ENCODE assay signal across 8 cellular contexts in the genomic region with DNA sequence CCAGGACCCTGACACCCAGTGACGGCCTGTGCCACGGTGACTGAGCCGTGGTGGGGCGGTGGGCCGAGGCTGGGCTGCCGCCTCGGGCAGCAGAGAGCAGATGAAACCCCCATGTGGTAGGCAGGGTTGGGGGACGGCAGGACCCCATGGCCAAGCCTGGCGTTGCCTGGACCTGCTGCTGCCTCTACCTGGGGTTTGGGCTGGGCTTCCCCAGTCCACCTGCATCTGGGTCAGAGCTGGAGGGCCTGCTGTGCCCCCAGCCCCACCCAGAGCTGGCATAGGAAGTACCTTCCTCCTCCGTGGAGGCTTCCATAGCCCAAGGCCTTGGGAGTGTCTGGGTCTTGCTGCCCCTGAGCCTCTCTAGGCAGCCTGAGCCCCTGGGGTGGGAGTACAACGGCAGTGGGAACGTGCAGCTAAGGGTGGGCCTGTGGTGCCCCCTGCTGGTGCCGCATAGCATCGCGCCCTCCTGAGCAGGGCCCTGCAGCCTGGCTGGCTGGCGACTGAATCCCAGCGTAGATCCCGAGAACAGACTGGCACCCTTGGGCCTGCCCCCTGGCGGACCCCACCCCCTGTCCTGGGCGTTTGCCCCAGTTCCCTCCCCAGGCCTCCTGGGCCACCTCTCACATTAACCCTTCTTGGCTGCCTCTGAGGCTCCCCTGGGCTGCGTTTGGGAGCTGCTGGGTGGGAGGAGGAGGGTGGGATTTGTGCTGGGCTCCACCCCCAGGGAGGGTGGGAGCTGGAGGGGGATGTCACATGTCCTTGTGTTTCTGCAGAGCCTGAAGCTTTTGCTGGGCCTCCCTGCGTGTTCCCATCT. TPM values are rescaled to one million over a fixed set of nuclear protein-coding genes. Genes with fewer than 3 reads are reported as not detected.
DNase-seq lines count a peak whose midpoint lies in the region; ATAC-seq and TF ChIP-seq lines count a peak whose summit lies in the region.

No MANE protein-coding gene starts in this region.

- peak; percentile 98 for TF ChIP-seq CTCF in OCI-LY7 (conservative IDR thresholded peaks at IDR 0.05; ENCODE audit: low read length)

- intact Hi-C loops in OCI-LY7 (cut with micrococcal nuclease; ENCODE audit: unreplicated experiment): loop anchor here (1.0 to 2.0 kb wide), 2 partner anchors 26 to 71 kb away; partner anchors contain the start of gene TBC1D24

- DNase-seq in ELF-1 (ENCODE audit: low read depth, low spot score): peak; percentile 96
- DNase-seq in HT1080 (ENCODE audit: low read depth): peak; percentile 72
- peak; percentile 83 for DNase-seq in OCI-LY7 (ENCODE audit: low spot score)
- DNase-seq in activated T-cell treated with anti-CD3 and anti-CD28 coated beads for 48 hours (ENCODE audit: low read depth): peak; percentile 76
- DNase-seq in myocyte (ENCODE audit: low read depth): peak; percentile 69
- peak; percentile 64 to 65 for DNase-seq in stimulated activated CD8-positive, alpha-beta memory T cell treated with anti-CD3 and anti-CD28 coated beads, Interleukin-7, amount 100 ng/mL, for 1 hour (ENCODE audit: low read depth in 2 of 2)

- no peaks in the 10 kb centered on the region for H3K9me2 ChIP-seq in OCI-LY7 (ENCODE audit: insufficient read depth, low read length)

- no TSS peak for BruUV-seq in OCI-LY7 (replicated peaks; lab: Mats Ljungman, UMichigan)

- H2AFZ ChIP-seq in OCI-LY7 (ENCODE audit: low read length): no peak overlapping the region

- CTCF ChIA-PET in OCI-LY7 (lab: Charles Lee; ENCODE audit: unreplicated experiment): no interaction called here

- H3K36me3 ChIP-seq in OCI-LY7 (ENCODE audit: insufficient read depth, low read length): peaks cover 37% of the 10 kb centered on the region

- POLR2A ChIA-PET in OCI-LY7 (lab: Charles Lee): interaction anchor here (1.0 kb wide), 1 partner anchor 31 kb away, joined by 3 read pairs; no protein-coding TSS in a partner anchor

- H3K4me1 ChIP-seq in OCI-LY7 (ENCODE audit: insufficient read depth, low read length, poor library complexity, severe bottlenecking): peaks cover 10% of the 10 kb centered on the region

- no peak overlapping the region for H3K4me3 ChIP-seq in OCI-LY7 (ENCODE audit: low read depth, low read length, poor library complexity, severe bottlenecking)

- H3K79me2 ChIP-seq in OCI-LY7 (ENCODE audit: insufficient read depth, low read depth, low read length): no peaks in the 10 kb centered on the region

- peak overlapping the region; percentile 44; the same call in 1 of the 2 replicates for H3K4me2 ChIP-seq in OCI-LY7 (ENCODE audit: low read length)

- no peaks in the 10 kb centered on the region for H4K20me1 ChIP-seq in OCI-LY7 (ENCODE audit: insufficient read depth, low read length)

- H3K27ac ChIP-seq in OCI-LY7 (ENCODE audit: low read depth, low read length, poor library complexity, severe bottlenecking): no peak overlapping the region

- ATAC-seq in esophagus mucosa (peak; percentile 67), HG02981 (IDR thresholded peaks at IDR 0.05; ENCODE audit: unreplicated experiment) (no peak)

- H3K9me3 ChIP-seq in OCI-LY7 (ENCODE audit: low read length): no peaks in the 10 kb centered on the region

RNA-seq across cellular contexts. Expression of gene ATP6V0C, which starts 12.6 kb away (rescaled TPM):
- total RNA-seq in HT1080 (2014; rRNA removed; shearing (Covaris generic)): 35.8 and 147 TPM in 2 replicates
- polyA plus RNA-seq in HT1080 (2015; cell fraction: cytosol; rRNA removed): 379 and 398 TPM in 2 replicates
- polyA plus RNA-seq in HT1080 (2015; cell fraction: nucleus; rRNA removed): 138 and 144 TPM in 2 replicates
- 15.0 and 16.4 TPM in 2 replicates for total RNA-seq in OCI-LY7 (2014; rRNA removed; shearing (Covaris generic))
- total RNA-seq in OCI-LY7 (2022): 87.4 and 94.3 TPM in 2 replicates
- 205 TPM for total RNA-seq in esophagus mucosa
- 50.9 and 59.2 TPM in 2 replicates for total RNA-seq in myocyte
- 273 TPM for polyA plus RNA-seq in myocyte (2012)

RNA-seq across cellular contexts. Expression of gene AMDHD2, which starts 19.0 kb away (rescaled TPM):
- 40.4 and 44.9 TPM in 2 replicates for total RNA-seq in HT1080 (2014; rRNA removed; shearing (Covaris generic))
- 19.6 and 22.1 TPM in 2 replicates for polyA plus RNA-seq in HT1080 (2015; cell fraction: cytosol; rRNA removed)
- polyA plus RNA-seq in HT1080 (2015; cell fraction: nucleus; rRNA removed): 112 and 117 TPM in 2 replicates
- total RNA-seq in OCI-LY7 (2014; rRNA removed; shearing (Covaris generic)): 48.4 and 51.8 TPM in 2 replicates
- total RNA-seq in OCI-LY7 (2022) (47.1 and 59.7 TPM in 2 replicates), esophagus mucosa (19.0 TPM), myocyte (39.7 and 47.1 TPM in 2 replicates)
- 32.5 TPM for polyA plus RNA-seq in myocyte (2012)

RNA-seq across cellular contexts. Expression of gene TBC1D24, which starts 26.2 kb away (rescaled TPM):
- 13.1 and 14.0 TPM in 2 replicates for total RNA-seq in HT1080 (2014; rRNA removed; shearing (Covaris generic))
- 5.6 and 6.0 TPM in 2 replicates for polyA plus RNA-seq in HT1080 (2015; cell fraction: cytosol; rRNA removed)
- 14.8 and 16.0 TPM in 2 replicates for polyA plus RNA-seq in HT1080 (2015; cell fraction: nucleus; rRNA removed)
- total RNA-seq in OCI-LY7 (2014; rRNA removed; shearing (Covaris generic)): 19.8 and 23.4 TPM in 2 replicates
- total RNA-seq in OCI-LY7 (2022): 29.9 and 34.7 TPM in 2 replicates
- 2.0 TPM for total RNA-seq in esophagus mucosa
- total RNA-seq in myocyte: 27.6 and 46.3 TPM in 2 replicates
- 11.1 TPM for polyA plus RNA-seq in myocyte (2012)

RNA-seq across cellular contexts. Expression of gene NTN3, which starts 30.0 kb away (rescaled TPM):
- not detected in 2 replicates for total RNA-seq in HT1080 (2014; rRNA removed; shearing (Covaris generic))
- not detected in 2 replicates for polyA plus RNA-seq in HT1080 (2015; cell fraction: cytosol; rRNA removed)
- polyA plus RNA-seq in HT1080 (2015; cell fraction: nucleus; rRNA removed): not detected in 2 replicates
- 2.3 and 4.8 TPM in 2 replicates for total RNA-seq in OCI-LY7 (2014; rRNA removed; shearing (Covaris generic))
- total RNA-seq in OCI-LY7 (2022) (1.5 and 1.7 TPM in 2 replicates), esophagus mucosa (0.08 TPM), myocyte (0.10 TPM in 1 of 2 replicates, not detected in the other)
- polyA plus RNA-seq in myocyte (2012): 0.23 TPM

RNA-seq across cellular contexts. Expression of gene CEMP1, which starts 30.1 kb away (rescaled TPM):
- not detected in 2 replicates for total RNA-seq in HT1080 (2014; rRNA removed; shearing (Covaris generic))
- polyA plus RNA-seq in HT1080 (2015; cell fraction: cytosol; rRNA removed): not detected in 2 replicates
- polyA plus RNA-seq in HT1080 (2015; cell fraction: nucleus; rRNA removed): not detected in 2 replicates
- total RNA-seq in OCI-LY7 (2014; rRNA removed; shearing (Covaris generic)): 0.25 TPM in 1 of 2 replicates, not detected in the other
- total RNA-seq in OCI-LY7 (2022): 0.35 and 0.55 TPM in 2 replicates
- total RNA-seq in esophagus mucosa: not detected
- 0.32 TPM in 1 of 2 replicates, not detected in the other for total RNA-seq in myocyte
- polyA plus RNA-seq in myocyte (2012): 2.5 TPM
